8 cellular contexts compared by ENCODE assay signal in genomic region chr19:6424190-6424938, GRCh38. TPM values are rescaled to one million over a fixed set of nuclear protein-coding genes. Genes with fewer than 3 reads are reported as not detected.
DNase-seq lines count a peak whose midpoint lies in the region; ATAC-seq and TF ChIP-seq lines count a peak whose summit lies in the region.

TSS of gene KHSRP (minus strand) at chr19:6424811. CDS start at chr19:6424701, 110 bp downstream.

- H3K27me3 ChIP-seq in GM23338 (ENCODE audit: insufficient read depth), result no peaks in the 10 kb centered on the region
- H3K27me3 ChIP-seq in endocrine pancreas (ENCODE audit: control insufficient read depth, insufficient read depth, low read length), result no peaks in the 10 kb centered on the region
- no peaks in the 10 kb centered on the region for H3K27me3 ChIP-seq in thyroid gland

- H3K9me2 ChIP-seq in GM23338 (ENCODE audit: insufficient read depth), result peaks cover 7% of the 10 kb centered on the region; the same call in 1 of the 2 replicates

- H2AFZ ChIP-seq in GM23338, result no peak within 1 kb of the TSS

- peak in 1 of 2 donors; percentile 82 for TF ChIP-seq POLR2A in thyroid gland (IDR thresholded peaks at IDR 0.05)

- H3K4me1 ChIP-seq in GM23338 (ENCODE audit: insufficient read depth) (peaks cover 8% of the 10 kb centered on the region; the same call in 1 of the 2 replicates), endocrine pancreas (ENCODE audit: control insufficient read depth, insufficient read depth, low read length) (no peaks in the 10 kb centered on the region), thyroid gland (peaks cover 12 to 24% of the 10 kb centered on the region in 2 donors)

- TF ChIP-seq CTCF in GM23338 (conservative IDR thresholded peaks at IDR 0.05; ENCODE audit: low read depth in 2 of 2) (no peak), WTC11 (IDR thresholded peaks at IDR 0.05) (no peak), thyroid gland (IDR thresholded peaks at IDR 0.05) (no peak)

- POLR2A ChIA-PET in WTC11 (lab: Charles Lee), result interaction anchor here (0.6 to 1.4 kb wide), 6 partner anchors 12 to 342 kb away, joined by 3 to 10 read pairs (median 4); partner anchors contain the start of genes ALKBH7 and GTF2F1

- peak within 1 kb of the TSS; percentile 91 for H3K4me2 ChIP-seq in GM23338

- DNase-seq in AG08395 (ENCODE audit: low spot score) (peak; percentile 34), GM23338 (ENCODE audit: low spot score) (peak; percentile 45), WTC11 (ENCODE audit: low spot score) (no peak), mucosa of gallbladder (ENCODE audit: low spot score) (no peak), thyroid gland (peak in 1 of 2 donors; percentile 21), islet precursor cell (no peak)

- H3K79me2 ChIP-seq in GM23338 (replicated peaks; ENCODE audit: insufficient read depth), result peaks cover 48% of the 10 kb centered on the region

- peaks cover 13% of the 10 kb centered on the region for H3K4me1 Mint-ChIP-seq in GM23338
- peaks cover 14% of the 10 kb centered on the region for H3K4me1 Mint-ChIP-seq in WTC11

- peak within 1 kb of the TSS; percentile 84 for H3K9ac ChIP-seq in endocrine pancreas (ENCODE audit: control insufficient read depth, insufficient read depth, low read length)

- H3K27me3 Mint-ChIP-seq in GM23338 (ENCODE audit: insufficient read depth, low read depth, poor library complexity) (peaks cover 15% of the 10 kb centered on the region), WTC11 (ENCODE audit: low read depth) (peaks cover 25% of the 10 kb centered on the region)

- CTCF ChIA-PET in WTC11 (lab: Charles Lee), result interaction anchor here (0.6 to 2.5 kb wide), 10 partner anchors 12 to 439 kb away, joined by 3 to 11 read pairs (median 4); partner anchors contain the start of genes ALKBH7, DENND1C and SLC25A23

- H3K9me3 Mint-ChIP-seq in GM23338, result peaks cover 9% of the 10 kb centered on the region
- H3K9me3 Mint-ChIP-seq in WTC11, result peaks cover 6% of the 10 kb centered on the region

- ATAC-seq in GM23338, result no peak
- ATAC-seq in WTC11, result no peak
- ATAC-seq in GM19023 (IDR thresholded peaks at IDR 0.05; ENCODE audit: unreplicated experiment), result no peak

- H3F3A ChIP-seq in GM23338 (replicated peaks; ENCODE audit: low read depth), result 0 out of 2 replicates have a peak, but pooled peaks cover 4% of the 10 kb centered on the region

- no peaks in the 10 kb centered on the region for H3K9me3 ChIP-seq in endocrine pancreas (ENCODE audit: control insufficient read depth, low read length)
- H3K9me3 ChIP-seq in thyroid gland, result no peaks in the 10 kb centered on the region

- H3K4me3 Mint-ChIP-seq in GM23338, result peak within 1 kb of the TSS; percentile 92
- peak within 1 kb of the TSS; percentile 93 for H3K4me3 Mint-ChIP-seq in WTC11

- peaks cover 24% of the 10 kb centered on the region for H3K36me3 ChIP-seq in GM23338 (ENCODE audit: insufficient read depth)
- peaks cover 4% of the 10 kb centered on the region for H3K36me3 ChIP-seq in endocrine pancreas (ENCODE audit: control insufficient read depth, insufficient read depth, low read length)
- peaks cover 18 to 20% of the 10 kb centered on the region in 2 donors for H3K36me3 ChIP-seq in thyroid gland

- H3K4me3 ChIP-seq in GM23338, result peak within 1 kb of the TSS; percentile 97
- H3K4me3 ChIP-seq in endocrine pancreas (ENCODE audit: control insufficient read depth, insufficient read depth, low read length), result peak within 1 kb of the TSS; percentile 35
- H3K4me3 ChIP-seq in thyroid gland (replicated peaks in 1 of 3), result peak within 1 kb of the TSS; percentile 63 to 89 (median 77)

- H3K36me3 Mint-ChIP-seq in GM23338 (ENCODE audit: low read depth) (peaks cover 56% of the 10 kb centered on the region), WTC11 (peaks cover 35% of the 10 kb centered on the region)

- H3K27ac Mint-ChIP-seq in GM23338 (peak within 1 kb of the TSS; percentile 84), WTC11 (peak within 1 kb of the TSS; percentile 63)

- peaks cover 37% of the 10 kb centered on the region for H4K20me1 ChIP-seq in GM23338 (replicated peaks; ENCODE audit: insufficient read depth)

- H3K27ac ChIP-seq in GM23338 (ENCODE audit: low read depth) (0 out of 2 replicates have a peak within 1 kb of the TSS, but pooled peaks have one; percentile 63), thyroid gland (peak within 1 kb of the TSS; percentile 6 to 74 (median 66))

- intact Hi-C loops in thyroid gland (cut with DNase I), result loop anchor here (10.0 kb wide), 1 partner anchor 50 kb away; the partner anchor contains the start of genes ALKBH7 and PSPN

- WGBS in thyroid gland, 2 donors, result 0% methylated on average over 3 of the region's 115 CpGs; no CpG with 5 or more reads in 1 of the 2 donors

TF ChIP-seq in GM23338, 12 proteins besides CTCF, POLR2A, EP300 and RAD21 (continues in another document):
- TF ChIP-seq EZH2 (IDR thresholded peaks at IDR 0.05; ENCODE audit: low read depth, unreplicated experiment) (no peak), CREB1 (CRISPR knock-in tag; IDR thresholded peaks at IDR 0.05; ENCODE audit: low read depth) (peak; percentile 77), ZNF114 (CRISPR knock-in tag; IDR thresholded peaks at IDR 0.05) (no peak)

TF ChIP-seq in WTC11, 78 proteins besides CTCF, POLR2A, EP300 and RAD21 (continues in another document):
- 0 out of 2 replicates have a peak, but pooled peaks have one; percentile 25 for TF ChIP-seq ZNF263 (CRISPR knock-in tag; IDR thresholded peaks at IDR 0.05; ENCODE audit: low read depth)
- TF ChIP-seq TEAD4 (CRISPR knock-in tag; IDR thresholded peaks at IDR 0.05), result no peak
- TF ChIP-seq ELF4 (CRISPR knock-in tag; IDR thresholded peaks at IDR 0.05; ENCODE audit: low read depth), result no peak
- no peak for TF ChIP-seq MXD4 (CRISPR knock-in tag; IDR thresholded peaks at IDR 0.05; ENCODE audit: borderline replicate concordance)
- TF ChIP-seq E2F4 (CRISPR knock-in tag; IDR thresholded peaks at IDR 0.05; ENCODE audit: borderline replicate concordance, low read depth), result no peak
- TF ChIP-seq GABPB1 (CRISPR knock-in tag; IDR thresholded peaks at IDR 0.05), result no peak
- TF ChIP-seq GTF2I (CRISPR knock-in tag; conservative IDR thresholded peaks at IDR 0.05), result no peak
- TF ChIP-seq IRF2 (CRISPR knock-in tag; IDR thresholded peaks at IDR 0.05; ENCODE audit: borderline replicate concordance, low read depth), result no peak
- no peak for TF ChIP-seq ATF2 (CRISPR knock-in tag; IDR thresholded peaks at IDR 0.05; ENCODE audit: borderline replicate concordance, low read depth)
- no peak for TF ChIP-seq ZSCAN18 (CRISPR knock-in tag; IDR thresholded peaks at IDR 0.05)
- TF ChIP-seq USF1 (CRISPR knock-in tag; IDR thresholded peaks at IDR 0.05), result peak; percentile 75
- no peak for TF ChIP-seq NR2C2 (CRISPR knock-in tag; IDR thresholded peaks at IDR 0.05)
- TF ChIP-seq ATF3 (CRISPR knock-in tag; conservative IDR thresholded peaks at IDR 0.05), result no peak

RNA-seq across cellular contexts. Expression of gene KHSRP, which starts in this region (rescaled TPM):
- 359 and 367 TPM in 2 replicates for total RNA-seq in GM23338 (2014; rRNA removed; shearing (Covaris generic))
- polyA plus RNA-seq in GM23338 (2016; fragmentation: Nextera tagmentation; extraction: Ambion mirVana), result 129 and 144 TPM in 2 replicates
- total RNA-seq in WTC11 (2021), result 528 to 572 TPM (median 549 TPM) in 3 replicates
- total RNA-seq in mucosa of gallbladder, result 201 TPM
- total RNA-seq in thyroid gland, result 100 to 1,000 TPM in 3 of 4 donors, 10 to 100 TPM in 1; 92.9 to 141 (median 118) TPM

Comparison
In these comparisons a context has a peak if more than half of its experiments do, and no peak if none do; other contexts are left out.
1. DNase-seq: peak in AG08395 (single experiment) and GM23338 (single experiment); none in WTC11 (single experiment), mucosa of gallbladder (single experiment) and islet precursor cell (single experiment).
2. H3K4me3 ChIP-seq: peak in every context shown above with its lines; median percentile 97 in GM23338; 77 in thyroid gland; 35 in endocrine pancreas.